Comparison of ENCODE assay signal across 14 cellular contexts in the genomic region with DNA sequence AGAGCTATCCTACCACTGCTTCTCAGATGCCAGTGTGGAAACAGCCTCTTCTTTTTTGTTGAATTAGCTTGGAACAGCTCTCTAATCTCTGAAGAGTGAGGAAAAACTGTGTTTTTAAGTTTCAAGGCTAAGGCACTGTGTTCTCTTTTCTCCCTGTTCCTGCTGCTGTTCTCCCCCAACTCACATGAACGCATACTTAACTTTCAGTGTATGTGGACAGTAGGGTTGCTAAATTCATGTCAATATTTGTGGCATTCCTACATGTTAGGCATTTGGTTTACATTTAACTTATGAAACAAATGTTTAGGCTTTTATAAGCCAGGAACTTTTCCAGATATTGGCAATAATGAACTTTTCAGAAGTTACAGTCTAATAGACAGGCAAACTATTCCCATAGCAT. TPM values are rescaled to one million over a fixed set of nuclear protein-coding genes. Genes with fewer than 3 reads are reported as not detected.
DNase-seq lines count a peak whose midpoint lies in the region; ATAC-seq and TF ChIP-seq lines count a peak whose summit lies in the region.
"Had no signal": no experiment of that assay in that cellular context is flagged by ENCODE, and none has a peak within 500 bp of the region (broad histone marks: within the 10 kb centered on the region; RNA-seq: fewer than 3 reads in every experiment).

No MANE protein-coding gene starts in this region.

- H3K9me3 ChIP-seq in adipocyte (ENCODE audit: control insufficient read depth, low read length) (no peaks in the 10 kb centered on the region), neutrophil (no peaks in the 10 kb centered on the region), uterus (no peaks in the 10 kb centered on the region), PC-3 (ENCODE audit: low read length) (no peaks in the 10 kb centered on the region)
- H3K9me3 ChIP-seq: Peyer's patch, right atrium auricular region had no signal

- TF ChIP-seq CTCF in natural killer cell (IDR thresholded peaks at IDR 0.05) = no peak
- no peak for TF ChIP-seq CTCF in neutrophil (IDR thresholded peaks at IDR 0.05)
- no peak for TF ChIP-seq CTCF in uterus (IDR thresholded peaks at IDR 0.05)
- no peak for TF ChIP-seq CTCF in PC-3 (conservative IDR thresholded peaks at IDR 0.05; ENCODE audit: low read depth, low read length)

- ATAC-seq in natural killer cell treated with Interleukin-12 subunit alpha and Interleukin-12 subunit beta and Interleukin-15 and Interleukin-18, amount 100 ng/mL, for 72 hours = no peak
- ATAC-seq in natural killer cell = no peak
- ATAC-seq in HG03135 (IDR thresholded peaks at IDR 0.05; ENCODE audit: unreplicated experiment) = no peak
- no peak for ATAC-seq in PC-3
- ATAC-seq: left cardiac atrium had no signal

- TF ChIP-seq POLR2A in uterus (IDR thresholded peaks at IDR 0.05) = no peak

- no peak overlapping the region for H3K4me2 ChIP-seq in PC-3 (ENCODE audit: low read length)

- H4K20me1 ChIP-seq in PC-3 (ENCODE audit: low read length) = peaks cover 53% of the 10 kb centered on the region

- H3K27ac Mint-ChIP-seq in natural killer cell treated with Interleukin-12 subunit alpha and Interleukin-12 subunit beta and Interleukin-15 and Interleukin-18, amount 100 ng/mL, for 72 hours = peak overlapping the region in 1 of 2 donors; percentile 3
- no peak overlapping the region for H3K27ac Mint-ChIP-seq in natural killer cell

- no peak overlapping the region for H2AFZ ChIP-seq in PC-3 (ENCODE audit: low read length)

- H3K79me2 ChIP-seq in PC-3 (ENCODE audit: low read length) = peaks cover 99% of the 10 kb centered on the region

- H3K4me1 ChIP-seq in adipocyte (ENCODE audit: control insufficient read depth, insufficient read depth, low read length) = peaks cover 58% of the 10 kb centered on the region
- H3K4me1 ChIP-seq in neutrophil (ENCODE audit: control insufficient read depth in 1 of 2, insufficient read depth in 1 of 2, low read depth in 1 of 2, low read length in 1 of 2) = peaks cover 80 to 83% of the 10 kb centered on the region in 2 experiments
- peaks cover 4 to 8% of the 10 kb centered on the region in 2 donors for H3K4me1 ChIP-seq in uterus
- H3K4me1 ChIP-seq in PC-3 (ENCODE audit: insufficient read depth, low read length) = peaks cover 31% of the 10 kb centered on the region

- H3K4me3 ChIP-seq in adipocyte (ENCODE audit: low read length) (no peak overlapping the region), neutrophil (ENCODE audit: low read depth in 1 of 2, low read length in 1 of 2) (no peak overlapping the region), uterus (no peak overlapping the region), PC-3 (ENCODE audit: low read length) (no peak overlapping the region)
- H3K4me3 ChIP-seq: Peyer's patch, right atrium auricular region had no signal

- H3K4me3 Mint-ChIP-seq in natural killer cell treated with Interleukin-12 subunit alpha and Interleukin-12 subunit beta and Interleukin-15 and Interleukin-18, amount 100 ng/mL, for 72 hours = peak overlapping the region; percentile 2
- H3K4me3 Mint-ChIP-seq in natural killer cell = no peak overlapping the region

- H3K36me3 Mint-ChIP-seq in natural killer cell treated with Interleukin-12 subunit alpha and Interleukin-12 subunit beta and Interleukin-15 and Interleukin-18, amount 100 ng/mL, for 72 hours = peaks cover 8% of the 10 kb centered on the region
- no peaks in the 10 kb centered on the region for H3K36me3 Mint-ChIP-seq in natural killer cell

- H3K36me3 ChIP-seq in adipocyte (ENCODE audit: control insufficient read depth, insufficient read depth, low read length, severe bottlenecking) (no peaks in the 10 kb centered on the region), neutrophil (peaks cover 12% of the 10 kb centered on the region), uterus (no peaks in the 10 kb centered on the region), PC-3 (ENCODE audit: low read depth, low read length) (peaks cover 4% of the 10 kb centered on the region; the same call in 1 of the 2 replicates)
- H3K36me3 ChIP-seq: Peyer's patch, right atrium auricular region had no signal

- no peaks in the 10 kb centered on the region for H3F3A ChIP-seq in PC-3 (ENCODE audit: low read length, unreplicated experiment)

- H3K27me3 ChIP-seq in adipocyte (replicated peaks; ENCODE audit: control insufficient read depth, insufficient read depth, low read length) (no peaks in the 10 kb centered on the region), neutrophil (no peaks in the 10 kb centered on the region), uterus (no peaks in the 10 kb centered on the region), PC-3 (ENCODE audit: low read length) (no peaks in the 10 kb centered on the region)
- H3K27me3 ChIP-seq: Peyer's patch, right atrium auricular region had no signal

- intact Hi-C loops in natural killer cell (cut with micrococcal nuclease) = no loop called here
- intact Hi-C loops in uterus (cut with DNase I; ENCODE audit: low total_unique reads) = no loop called here
- intact Hi-C loops in PC-3 (cut with micrococcal nuclease) = no loop called here

- H3K4me1 Mint-ChIP-seq in natural killer cell treated with Interleukin-12 subunit alpha and Interleukin-12 subunit beta and Interleukin-15 and Interleukin-18, amount 100 ng/mL, for 72 hours (ENCODE audit: low read depth in 2 of 2) = peaks cover 38 to 39% of the 10 kb centered on the region in 2 donors
- peaks cover 42 to 44% of the 10 kb centered on the region in 2 donors for H3K4me1 Mint-ChIP-seq in natural killer cell

- H3K9ac ChIP-seq in adipocyte (ENCODE audit: low read length) = peak overlapping the region; percentile 1
- no peak overlapping the region for H3K9ac ChIP-seq in PC-3 (ENCODE audit: low read length)

- CTCF ChIA-PET in PC-3 (lab: Charles Lee) = no interaction called here

- H3K27me3 Mint-ChIP-seq in natural killer cell treated with Interleukin-12 subunit alpha and Interleukin-12 subunit beta and Interleukin-15 and Interleukin-18, amount 100 ng/mL, for 72 hours = no peaks in the 10 kb centered on the region
- no peaks in the 10 kb centered on the region for H3K27me3 Mint-ChIP-seq in natural killer cell (ENCODE audit: low read depth in 2 of 2)

- POLR2A ChIA-PET in PC-3 (lab: Charles Lee; ENCODE audit: unreplicated experiment) = no interaction called here

- H3K27ac ChIP-seq in neutrophil = peak overlapping the region; percentile 77
- no peak overlapping the region for H3K27ac ChIP-seq in uterus
- no peak overlapping the region for H3K27ac ChIP-seq in PC-3 (ENCODE audit: low read length)
- H3K27ac ChIP-seq: Peyer's patch, right atrium auricular region had no signal

- DNase-seq in natural killer cell treated with Interleukin-12 subunit alpha and Interleukin-12 subunit beta and Interleukin-15 and Interleukin-18, amount 100 ng/mL, for 72 hours (ENCODE audit: low spot score) = no peak
- DNase-seq in natural killer cell (no peak), adipocyte (ENCODE audit: low read depth) (no peak), uterus (no peak), PC-3 (no peak), HuH-7 (ENCODE audit: low spot score) (no peak)
- DNase-seq: left cardiac atrium; NCI-H1694; NCI-H524 treated with DMSO at 0.1 percent for 48 hours; Peyer's patch; stimulated activated CD4-positive, alpha-beta T cell treated with anti-CD3 and anti-CD28 coated beads, Interleukin-4, amount 100 ng/mL, for 4 hours had no signal

- no TSS peak for BruUV-seq in PC-3 (replicated peaks; lab: Mats Ljungman, UMichigan)

- H3K9me3 Mint-ChIP-seq in natural killer cell treated with Interleukin-12 subunit alpha and Interleukin-12 subunit beta and Interleukin-15 and Interleukin-18, amount 100 ng/mL, for 72 hours = no peaks in the 10 kb centered on the region
- H3K9me3 Mint-ChIP-seq in natural killer cell = no peaks in the 10 kb centered on the region

- H3K9me2 ChIP-seq in PC-3 (replicated peaks; ENCODE audit: low read length) = no peaks in the 10 kb centered on the region

RNA-seq across cellular contexts. Expression of a gene that starts 6.8 kb away (rescaled TPM):
- 10 to 100 TPM; 29.5 to 38.7 TPM for total RNA-seq in natural killer cell treated with Interleukin-12 subunit alpha and Interleukin-12 subunit beta and Interleukin-15 and Interleukin-18, amount 100 ng/mL, for 72 hours
- 100 to 1,000 TPM in 1 of 3 donors, 10 to 100 TPM in 2; 74.2 to 111 (median 86.3) TPM for total RNA-seq in natural killer cell
- 100 to 1,000 TPM in 2 of 4 donors, 10 to 100 TPM in 2; 52.9 to 107 (median 79.1) TPM for total RNA-seq in uterus
- 17.2 and 21.1 TPM in 2 replicates for total RNA-seq in PC-3 (2014; rRNA removed)
